ENCODE assay signal across 8 cellular contexts in the genomic region with DNA sequence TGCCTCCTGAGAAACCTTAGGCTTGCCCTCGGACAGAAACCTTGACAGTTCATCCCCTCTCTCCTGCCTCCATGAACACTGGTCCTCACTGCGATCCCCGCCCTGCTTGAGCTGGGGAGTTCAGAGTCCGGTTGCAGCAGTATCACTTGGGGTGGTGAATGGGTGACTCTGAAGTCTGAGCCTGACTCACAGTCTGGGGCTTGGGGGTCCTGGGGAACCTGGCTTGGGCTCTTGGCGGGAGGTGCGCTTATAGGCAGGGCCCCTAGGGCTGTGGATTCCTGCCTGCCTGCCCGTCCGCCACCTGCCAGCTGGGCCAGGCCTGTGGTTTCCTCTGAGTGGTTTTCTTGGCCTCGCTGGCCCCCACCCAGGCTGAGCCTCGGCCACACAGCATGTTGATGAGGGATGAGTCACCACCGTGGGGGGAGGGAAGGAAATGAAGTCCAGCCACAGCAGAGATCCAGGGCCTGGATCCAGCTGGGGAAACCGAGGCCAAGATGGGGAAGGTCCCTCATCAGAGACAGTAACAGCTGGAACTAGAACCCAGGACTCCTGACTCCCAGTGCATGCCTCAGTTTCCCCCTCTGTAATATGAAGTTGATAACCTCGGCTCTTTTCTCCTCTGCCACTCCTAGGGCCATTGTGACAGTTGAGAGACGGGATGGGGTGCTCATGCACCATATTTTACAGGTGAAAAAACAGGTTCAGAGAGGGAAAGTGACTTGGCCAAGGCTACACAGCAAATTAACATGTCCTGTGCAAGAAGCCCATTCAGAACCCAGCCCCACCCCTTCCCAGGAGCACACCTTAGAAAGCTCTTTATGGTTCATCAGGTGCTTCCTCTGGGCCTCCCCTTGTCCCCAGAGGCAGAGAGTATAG. TPM values are rescaled to one million over a fixed set of nuclear protein-coding genes. Genes with fewer than 3 reads are reported as not detected.
A peak's percentile ranks its signal among the peaks of the same experiment; 100 is the strongest.
DNase-seq lines count a peak whose midpoint lies in the region; ATAC-seq and TF ChIP-seq lines count a peak whose summit lies in the region.

No MANE protein-coding gene starts in this region.

- 0 out of 2 replicates have a peak, but pooled peaks cover 2% of the 10 kb centered on the region for H3K27me3 ChIP-seq in BJ (ENCODE audit: control insufficient read depth, insufficient read depth, low read length)
- H3K27me3 ChIP-seq in endodermal cell (ENCODE audit: control insufficient read depth, insufficient read depth, low read length, poor library complexity, severe bottlenecking), result no peaks in the 10 kb centered on the region

- H3K36me3 ChIP-seq in BJ (ENCODE audit: control insufficient read depth, insufficient read depth, low read length) (no peaks in the 10 kb centered on the region), endodermal cell (ENCODE audit: control insufficient read depth, insufficient read depth, low read length) (no peaks in the 10 kb centered on the region)

- peaks cover 11% of the 10 kb centered on the region for H3K4me1 Mint-ChIP-seq in endodermal cell

- no peak overlapping the region for H3K27ac Mint-ChIP-seq in endodermal cell

- DNase-seq in BJ (ENCODE audit: low read depth), result peak; percentile 41
- peak; percentile 57 for DNase-seq in SKM-1 (lab: John Stamatoyannopoulos, UW; ENCODE audit: unreplicated experiment)
- DNase-seq in endodermal cell, result no peak
- peak; percentile 43 for DNase-seq in midbrain (lab: John Stamatoyannopoulos, UW)
- DNase-seq in NCI-H1105 (lab: John Stamatoyannopoulos, UW), result no peak
- no peak for DNase-seq in central memory CD4-positive, alpha-beta T cell

- POLR2A ChIA-PET in BJ (lab: Charles Lee), result no interaction called here

- H3K4me3 ChIP-seq in BJ (ENCODE audit: low read depth, low read length) (no peak overlapping the region), endodermal cell (ENCODE audit: low read length) (no peak overlapping the region)

- CTCF ChIA-PET in BJ (lab: Yijun Ruan, JAX), result interaction anchor here (0.7 to 10.6 kb wide), 8 partner anchors 9 to 199 kb away, joined by 3 to 105 read pairs (median 4); partner anchors contain the start of genes FOXS1 and MYLK2

- WGBS in endodermal cell (ENCODE audit: insufficient coverage in 1 of 2, insufficient read length in 1 of 2), 2 experiments, result 82 to 100% methylated on average over 2 to 14 of the region's 14 CpGs

- H3K4me1 ChIP-seq in endodermal cell (ENCODE audit: control insufficient read depth, insufficient read depth, low read length), result peaks cover 4% of the 10 kb centered on the region

- H3K9me3 Mint-ChIP-seq in endodermal cell, result no peaks in the 10 kb centered on the region

- H3K4me3 Mint-ChIP-seq in endodermal cell, result no peak overlapping the region

- ATAC-seq in GM18861 (IDR thresholded peaks at IDR 0.05; ENCODE audit: unreplicated experiment), result peak; percentile 78
- ATAC-seq in HG03457 (IDR thresholded peaks at IDR 0.05; ENCODE audit: unreplicated experiment), result peak; percentile 73

- no peaks in the 10 kb centered on the region for H3K9me3 ChIP-seq in endodermal cell (ENCODE audit: control insufficient read depth, low read length)

- H3K27me3 Mint-ChIP-seq in endodermal cell (ENCODE audit: insufficient read depth), result no peaks in the 10 kb centered on the region

- TF ChIP-seq CTCF in BJ (IDR thresholded peaks at IDR 0.05; ENCODE audit: insufficient read depth, low read depth, low read length), result no peak
- TF ChIP-seq CTCF in endodermal cell (conservative IDR thresholded peaks at IDR 0.05), result no peak

- H3K36me3 Mint-ChIP-seq in endodermal cell (ENCODE audit: low read depth), result no peaks in the 10 kb centered on the region

- H3K27ac ChIP-seq in endodermal cell (ENCODE audit: low read depth, low read length), result peak overlapping the region; percentile 38

- H3K9ac ChIP-seq in endodermal cell (ENCODE audit: extremely low read depth, low read length, poor library complexity, severe bottlenecking), result no peak overlapping the region

RNA-seq across cellular contexts. Expression of gene FOXS1, which starts 9.2 kb away (rescaled TPM):
- 0.05 TPM in 1 of 2 replicates, not detected in the other for polyA plus RNA-seq in BJ (2011; rRNA removed)
- polyA minus RNA-seq in BJ (2011; rRNA and poly(A)+ RNA removed), result 0.14 TPM in 1 of 2 replicates, not detected in the other
- total RNA-seq in endodermal cell, result not detected
- 2.3 TPM for polyA plus RNA-seq in endodermal cell (2013, experiment 1 of 2)
- 3.3 TPM for polyA plus RNA-seq in endodermal cell (2013, experiment 2 of 2)

RNA-seq across cellular contexts. Expression of gene MYLK2, which starts 17.1 kb away (rescaled TPM):
- 0.05 and 0.10 TPM in 2 replicates for polyA plus RNA-seq in BJ (2011; rRNA removed)
- 0.05 and 0.10 TPM in 2 replicates for polyA minus RNA-seq in BJ (2011; rRNA and poly(A)+ RNA removed)
- total RNA-seq in endodermal cell, result under 1 TPM; 0.20 to 0.29 TPM
- 0.39 TPM for polyA plus RNA-seq in endodermal cell (2013, experiment 1 of 2)
- 0.37 TPM for polyA plus RNA-seq in endodermal cell (2013, experiment 2 of 2)

RNA-seq across cellular contexts. Expression of gene DUSP15, which starts 34.1 kb away (rescaled TPM):
- 0.09 TPM in 1 of 2 replicates, not detected in the other for polyA plus RNA-seq in BJ (2011; rRNA removed)
- not detected in 2 replicates for polyA minus RNA-seq in BJ (2011; rRNA and poly(A)+ RNA removed)
- 1 to 10 TPM; 3.8 to 7.2 TPM for total RNA-seq in endodermal cell
- 7.3 TPM for polyA plus RNA-seq in endodermal cell (2013, experiment 1 of 2)
- 7.6 TPM for polyA plus RNA-seq in endodermal cell (2013, experiment 2 of 2)

RNA-seq across cellular contexts. Expression of gene TTLL9, which starts 34.2 kb away (rescaled TPM):
- polyA plus RNA-seq in BJ (2011; rRNA removed), result 0.11 and 0.18 TPM in 2 replicates
- 0.21 TPM in 1 of 2 replicates, not detected in the other for polyA minus RNA-seq in BJ (2011; rRNA and poly(A)+ RNA removed)
- under 1 TPM; 0.29 to 0.51 TPM for total RNA-seq in endodermal cell
- 1.00 TPM for polyA plus RNA-seq in endodermal cell (2013, experiment 1 of 2)
- 1.2 TPM for polyA plus RNA-seq in endodermal cell (2013, experiment 2 of 2)

Comparison
In these comparisons a context has a peak if more than half of its experiments do, and no peak if none do; other contexts are left out.
1. DNase-seq: peak in BJ (single experiment), SKM-1 (single experiment) and midbrain (single experiment); none in endodermal cell (single experiment), NCI-H1105 (single experiment) and central memory CD4-positive, alpha-beta T cell (single experiment).